In genomic region chr1:148432318-148432717, GRCh38 we compare ENCODE assay signal across 8 cellular contexts. TPM values are rescaled to one million over a fixed set of nuclear protein-coding genes. Genes with fewer than 3 reads are reported as not detected.
"Had no signal": no experiment of that assay in that cellular context is flagged by ENCODE, and none has a peak within 500 bp of the region (broad histone marks: within the 10 kb centered on the region; RNA-seq: fewer than 3 reads in every experiment).

No MANE protein-coding gene starts in this region.

RNA-seq across cellular contexts. Expression of gene PPIAL4G, which starts 50.8 kb away (rescaled TPM):
- total RNA-seq: activated naive CD8-positive, alpha-beta T cell treated with anti-CD3 and anti-CD28 coated beads for 36 hours; activated T-helper 1 cell treated with anti-CD3 and anti-CD28 coated beads, Interleukin-12 subunit alpha, Interleukin-12 subunit beta, Interleukin-2, Interleukin-4 antibody, amounts not matched to agents 30 ng/mL and 10 ng/mL and 1 ng/mL, durations not matched to agents 14 hours and 24 hours and 36 hours; astrocyte; bronchial epithelial cell; dermis blood vessel endothelial cell; gastroesophageal sphincter; left colon; osteocyte had no signal
